8 cellular contexts compared by ENCODE assay signal in genomic region chr17:57783338-57783742, GRCh38. TPM values are rescaled to one million over a fixed set of nuclear protein-coding genes. Genes with fewer than 3 reads are reported as not detected.
DNase-seq lines count a peak whose midpoint lies in the region; ATAC-seq and TF ChIP-seq lines count a peak whose summit lies in the region.

No MANE protein-coding gene starts in this region.

- H3K9me3 ChIP-seq in DOHH2 (ENCODE audit: control insufficient read depth, insufficient read depth, low read length), result no peaks in the 10 kb centered on the region
- H3K9me3 ChIP-seq in MM.1S (replicated peaks; ENCODE audit: insufficient read depth, low read length), result no peaks in the 10 kb centered on the region
- no peaks in the 10 kb centered on the region for H3K9me3 ChIP-seq in uterus

- H3K27me3 ChIP-seq in DOHH2 (ENCODE audit: control insufficient read depth, low read length), result peaks cover 50% of the 10 kb centered on the region
- no peaks in the 10 kb centered on the region for H3K27me3 ChIP-seq in MM.1S (replicated peaks; ENCODE audit: insufficient read depth, low read length)
- H3K27me3 ChIP-seq in uterus, result no peaks in the 10 kb centered on the region

- H3K27ac ChIP-seq in DOHH2 (ENCODE audit: low read depth, low read length) (no peak overlapping the region), MM.1S (ENCODE audit: low read length) (no peak overlapping the region), uterus (no peak overlapping the region)

- no peaks in the 10 kb centered on the region for H3K9me2 ChIP-seq in DOHH2 (replicated peaks; ENCODE audit: control insufficient read depth, low read length)
- no peaks in the 10 kb centered on the region for H3K9me2 ChIP-seq in MM.1S (replicated peaks; ENCODE audit: insufficient read depth, low read length)

- H3K4me1 Mint-ChIP-seq in progenitor cell of endocrine pancreas (ENCODE audit: low read depth), result no peaks in the 10 kb centered on the region

- H4K20me1 ChIP-seq in DOHH2 (ENCODE audit: control insufficient read depth, insufficient read depth, low read depth, low read length) (no peaks in the 10 kb centered on the region), MM.1S (ENCODE audit: insufficient read depth, low read length) (no peaks in the 10 kb centered on the region)

- H3K27ac Mint-ChIP-seq in progenitor cell of endocrine pancreas, result no peak overlapping the region

- peaks cover 3% of the 10 kb centered on the region; the same call in 1 of the 2 replicates for H3F3A ChIP-seq in DOHH2 (ENCODE audit: control insufficient read depth, insufficient read depth)
- no peaks in the 10 kb centered on the region for H3F3A ChIP-seq in MM.1S (ENCODE audit: insufficient read depth, low read length)

- no peaks in the 10 kb centered on the region for H3K36me3 Mint-ChIP-seq in progenitor cell of endocrine pancreas (ENCODE audit: insufficient read depth)

- TF ChIP-seq CTCF in DOHH2 (IDR thresholded peaks at IDR 0.05; ENCODE audit: low read depth, low read length, poor library complexity, severe bottlenecking) (peak; percentile 95), MM.1S (IDR thresholded peaks at IDR 0.05; ENCODE audit: low read length) (peak; percentile 90), progenitor cell of endocrine pancreas (IDR thresholded peaks at IDR 0.05; ENCODE audit: unreplicated experiment) (peak; percentile 94), uterus (IDR thresholded peaks at IDR 0.05) (peak; percentile 29 to 60 (median 45))

- H3K9ac ChIP-seq in MM.1S (ENCODE audit: low read length), result no peak overlapping the region

- H3K27me3 Mint-ChIP-seq in progenitor cell of endocrine pancreas, result peaks cover 67% of the 10 kb centered on the region

- H3K4me1 ChIP-seq in DOHH2 (ENCODE audit: control insufficient read depth, low read length), result peaks cover 24% of the 10 kb centered on the region
- H3K4me1 ChIP-seq in MM.1S (ENCODE audit: low read length), result peaks cover 4% of the 10 kb centered on the region; the same call in 1 of the 2 replicates
- H3K4me1 ChIP-seq in uterus, result no peaks in the 10 kb centered on the region

- ATAC-seq in Right ventricle myocardium inferior, result peak; percentile 55

- H3K4me3 ChIP-seq in DOHH2 (ENCODE audit: low read length), result 0 out of 2 replicates have a peak overlapping the region, but pooled peaks have one; percentile 4
- peak overlapping the region; percentile 19; the same call in 1 of the 2 replicates for H3K4me3 ChIP-seq in MM.1S (ENCODE audit: low read length)
- H3K4me3 ChIP-seq in uterus, result no peak overlapping the region

- peak overlapping the region; percentile 30; the same call in 1 of the 2 replicates for H2AFZ ChIP-seq in MM.1S (ENCODE audit: low read length)

- H3K36me3 ChIP-seq in DOHH2 (ENCODE audit: control insufficient read depth, low read length) (no peaks in the 10 kb centered on the region), MM.1S (replicated peaks; ENCODE audit: insufficient read depth, low read length) (no peaks in the 10 kb centered on the region), uterus (no peaks in the 10 kb centered on the region)

- no peaks in the 10 kb centered on the region for H3K9me3 Mint-ChIP-seq in progenitor cell of endocrine pancreas (ENCODE audit: low read depth)

- H3K4me2 ChIP-seq in DOHH2 (ENCODE audit: low read length) (peak overlapping the region; percentile 37), MM.1S (ENCODE audit: low read depth, low read length) (peak overlapping the region; percentile 81)

- no peak overlapping the region for H3K4me3 Mint-ChIP-seq in progenitor cell of endocrine pancreas (ENCODE audit: low read depth)

- H3K79me2 ChIP-seq in DOHH2 (ENCODE audit: control insufficient read depth, low read length), result no peaks in the 10 kb centered on the region
- no peaks in the 10 kb centered on the region for H3K79me2 ChIP-seq in MM.1S (ENCODE audit: low read length)

- intact Hi-C loops in Right ventricle myocardium inferior (cut with DNase I) (no loop called here), uterus (cut with DNase I; ENCODE audit: low total_unique reads) (no loop called here)

- peak; percentile 57 for DNase-seq in MM.1S
- peak; percentile 77 for DNase-seq in SK-N-DZ (ENCODE audit: low spot score)
- peak; percentile 62 for DNase-seq in activated gamma-delta T cell treated with anti-CD3 and anti-CD28 coated beads, Interleukin-2, amount 50 U/mL, for 16 hours (ENCODE audit: low read depth)
- peak; percentile 89 for DNase-seq in Right ventricle myocardium inferior (ENCODE audit: missing footprints)
- DNase-seq in progenitor cell of endocrine pancreas (ENCODE audit: low spot score, unreplicated experiment), result peak; percentile 86
- peak; percentile 29 to 36 for DNase-seq in uterus
- DNase-seq in DMS79 (lab: John Stamatoyannopoulos, UW), result no peak

- no peak for TF ChIP-seq POLR2A in uterus (IDR thresholded peaks at IDR 0.05)

RNA-seq across cellular contexts. Expression of gene CCDC182, which starts 38.2 kb away (rescaled TPM):
- not detected in 2 replicates for polyA plus RNA-seq in SK-N-DZ (2014; cell fraction: cytosol; rRNA removed)
- polyA plus RNA-seq in SK-N-DZ (2014; cell fraction: nucleus; rRNA removed), result not detected in 2 replicates
- total RNA-seq in Right ventricle myocardium inferior (not detected), progenitor cell of endocrine pancreas (not detected in 2 replicates), uterus (not detected)

Comparison
In these comparisons a context has a peak if more than half of its experiments do, and no peak if none do; other contexts are left out.
1. H3K4me3 ChIP-seq: peak in DOHH2 (single experiment) and MM.1S (single experiment); none in uterus (0 of 2).
2. CTCF ChIP-seq: peak in every context shown above with its lines; median percentile 95 in DOHH2; 94 in progenitor cell of endocrine pancreas; 90 in MM.1S; 45 in uterus.